ENCODE assay signal across 10 cellular contexts in the genomic region with DNA sequence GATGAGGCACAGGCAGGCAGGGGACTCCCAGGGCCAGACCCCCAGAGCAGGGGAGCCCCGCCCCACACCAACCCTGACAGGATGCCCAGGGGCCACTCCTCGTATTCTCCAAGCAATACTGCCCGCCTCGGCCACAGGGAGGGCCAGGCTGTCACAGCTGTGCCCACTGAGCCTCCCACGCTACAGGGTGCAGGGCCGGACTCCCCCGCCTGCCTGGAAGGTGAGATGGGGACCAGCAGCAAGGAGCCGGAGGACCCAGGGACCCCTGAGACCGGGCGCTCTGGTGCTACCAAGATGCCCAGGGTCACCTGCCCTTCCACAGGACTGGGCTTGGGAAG.
"Had no signal": no experiment of that assay in that cellular context is flagged by ENCODE, and none has a peak within 500 bp of the region (broad histone marks: within the 10 kb centered on the region; RNA-seq: fewer than 3 reads in every experiment).

No MANE protein-coding gene starts in this region.

- H2AFZ ChIP-seq: GM23338 had no signal

- DNase-seq: HFFc6, IMR-90, KG1 had no signal

- H3K9me3 ChIP-seq: HAP-1 had no signal

- H3K4me1 ChIP-seq: HAP-1 had no signal

- ATAC-seq: GM23338, HCT116 had no signal

- FAIRE-seq: H1, H54, K562 had no signal

- H3K4me3 ChIP-seq: GM23338, HAP-1, K562 had no signal

- H3K36me3 ChIP-seq: HAP-1 had no signal

- H3K27ac ChIP-seq: HL-60 had no signal

- H3K4me2 ChIP-seq: GM23338 had no signal
